Comparison of ENCODE assay signal across 1 cellular context in genomic region chr1:244652699-244653438, GRCh38.
TF ChIP-seq lines count a peak whose summit lies in the region.

TSS of gene DESI2 (plus strand) at chr1:244653126. CDS start at chr1:244653314, 188 bp downstream.

TF ChIP-seq in HepG2, 621 proteins besides CTCF, POLR2A, EP300 and RAD21 (continued from another document and continues in another):
- TF ChIP-seq ZNF644 (CRISPR knock-in tag; IDR thresholded peaks at IDR 0.05; ENCODE audit: low read depth) (no peak), CREB1 (IDR thresholded peaks at IDR 0.05) (no peak), CREB1 (CRISPR knock-in tag; IDR thresholded peaks at IDR 0.05) (peak; percentile 73; the same call in 1 of the 2 replicates), POLR2AphosphoS2 (IDR thresholded peaks at IDR 0.05; ENCODE audit: low read depth, low read length) (no peak), BRD4 (CRISPR knock-in tag; IDR thresholded peaks at IDR 0.05) (no peak), ZNF407 (CRISPR knock-in tag; IDR thresholded peaks at IDR 0.05; ENCODE audit: not compliant biosample characterization) (no peak), TCF7 (IDR thresholded peaks at IDR 0.05; ENCODE audit: low read depth) (no peak), ATF1 (CRISPR knock-in tag; IDR thresholded peaks at IDR 0.05) (peak; percentile 67), PHF5A (CRISPR knock-in tag; IDR thresholded peaks at IDR 0.05; ENCODE audit: low read depth, unreplicated experiment) (no peak), SMAD3 (CRISPR knock-in tag; IDR thresholded peaks at IDR 0.05) (peak; percentile 41; the same call in 1 of the 2 replicates), REXO4 (CRISPR knock-in tag; IDR thresholded peaks at IDR 0.05; ENCODE audit: borderline replicate concordance) (no peak), U2AF2 (IDR thresholded peaks at IDR 0.05; ENCODE audit: low read depth, low read length) (no peak), CC2D1A (CRISPR knock-in tag; IDR thresholded peaks at IDR 0.05) (no peak), ATAD3A (CRISPR knock-in tag; IDR thresholded peaks at IDR 0.05) (no peak), ZNF12 (CRISPR knock-in tag; IDR thresholded peaks at IDR 0.05) (no peak), NFAT5 (CRISPR knock-in tag; IDR thresholded peaks at IDR 0.05) (no peak), ZGPAT (CRISPR knock-in tag; IDR thresholded peaks at IDR 0.05) (peak; percentile 73; the same call in 1 of the 2 replicates), MTF1 (CRISPR knock-in tag; IDR thresholded peaks at IDR 0.05) (no peak), TFE3 (CRISPR knock-in tag; IDR thresholded peaks at IDR 0.05) (peak; percentile 63; the same call in 1 of the 2 replicates), ZNF362 (CRISPR knock-in tag; IDR thresholded peaks at IDR 0.05; ENCODE audit: borderline replicate concordance) (no peak), ZC3H13 (CRISPR knock-in tag; IDR thresholded peaks at IDR 0.05) (no peak), JUN (CRISPR knock-in tag; IDR thresholded peaks at IDR 0.05) (no peak), ZNF550 (CRISPR knock-in tag; IDR thresholded peaks at IDR 0.05; ENCODE audit: borderline replicate concordance) (no peak; the same call in 1 of the 2 replicates), ZNF547 (CRISPR knock-in tag; IDR thresholded peaks at IDR 0.05) (no peak; the same call in 1 of the 2 replicates), CHCHD3 (CRISPR knock-in tag; IDR thresholded peaks at IDR 0.05) (no peak), ZNF607 (CRISPR knock-in tag; IDR thresholded peaks at IDR 0.05; ENCODE audit: borderline replicate concordance) (peak; percentile 40; the same call in 1 of the 2 replicates), ZNF570 (CRISPR knock-in tag; IDR thresholded peaks at IDR 0.05; ENCODE audit: borderline replicate concordance) (no peak), PHF8 (CRISPR knock-in tag; IDR thresholded peaks at IDR 0.05) (peak; percentile 82; the same call in 1 of the 2 replicates), GZF1 (CRISPR knock-in tag; IDR thresholded peaks at IDR 0.05) (no peak), ZNF557 (CRISPR knock-in tag; IDR thresholded peaks at IDR 0.05) (no peak), HNF1A (IDR thresholded peaks at IDR 0.05; ENCODE audit: low read depth) (no peak), HNF1A (CRISPR knock-in tag; IDR thresholded peaks at IDR 0.05; ENCODE audit: borderline replicate concordance) (peak; percentile 34; the same call in 1 of the 2 replicates), KDM5A (IDR thresholded peaks at IDR 0.05; ENCODE audit: borderline replicate concordance, low read length) (no peak; the same call in 1 of the 2 replicates), CREBL2 (CRISPR knock-in tag; IDR thresholded peaks at IDR 0.05; ENCODE audit: borderline replicate concordance) (no peak; the same call in 1 of the 2 replicates), ZNF780A (CRISPR knock-in tag; IDR thresholded peaks at IDR 0.05) (no peak), POGZ (CRISPR knock-in tag; IDR thresholded peaks at IDR 0.05) (peak; percentile 5; the same call in 1 of the 2 replicates)
